Comparison of ENCODE assay signal across 23 cellular contexts in the genomic region with DNA sequence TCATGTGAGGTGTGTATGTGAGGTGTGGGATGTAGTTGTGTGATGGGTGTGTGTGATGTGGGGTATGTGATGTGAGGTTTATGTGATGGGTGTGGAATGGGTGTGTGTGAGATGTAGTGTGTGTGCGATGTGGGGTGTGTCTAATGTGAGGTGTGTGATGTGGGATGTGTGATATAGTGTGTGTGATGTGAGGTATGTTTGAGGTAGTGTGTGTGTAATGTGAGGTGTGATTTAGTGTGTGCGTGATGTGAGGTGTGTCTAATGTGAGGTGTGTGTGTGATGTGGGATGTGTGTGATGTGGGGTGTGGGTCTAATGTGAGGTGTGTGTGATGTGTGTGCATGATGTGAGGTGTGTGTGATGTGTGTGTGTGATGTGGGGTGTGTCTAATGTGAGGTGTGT. TPM values are rescaled to one million over a fixed set of nuclear protein-coding genes. Genes with fewer than 3 reads are reported as not detected.
A peak's percentile ranks its signal among the peaks of the same experiment; 100 is the strongest.
DNase-seq lines count a peak whose midpoint lies in the region; ATAC-seq, FAIRE-seq and TF ChIP-seq lines count a peak whose summit lies in the region.
"Had no signal": no experiment of that assay in that cellular context is flagged by ENCODE, and none has a peak within 500 bp of the region (broad histone marks: within the 10 kb centered on the region; RNA-seq: fewer than 3 reads in every experiment).

No MANE protein-coding gene starts in this region.

- no peaks in the 10 kb centered on the region for H4K20me1 ChIP-seq in HepG2 (ENCODE audit: insufficient read depth, low read length)

- intact Hi-C loops in HepG2 (cut with micrococcal nuclease; ENCODE audit: unreplicated experiment) (no loop called here), right lobe of liver (cut with DNase I) (no loop called here), kidney (cut with DNase I) (no loop called here)

- in situ Hi-C loops in HepG2 (cut with HindIII; ENCODE audit: extremely low pct_ligation_motif_present, low pct_unique_long_range_greater_than_20kb), result no loop called here

- H3K27me3 ChIP-seq in HepG2 (ENCODE audit: control insufficient read depth in 1 of 2, insufficient read depth in 2 of 2, low read length in 2 of 2), result peaks cover 6 to 24% of the 10 kb centered on the region in 2 experiments; a peak in 4 of 5 replicates
- H3K27me3 ChIP-seq in right lobe of liver, result no peaks in the 10 kb centered on the region
- no peaks in the 10 kb centered on the region for H3K27me3 ChIP-seq in trophoblast cell (ENCODE audit: insufficient read depth, low read length)
- H3K27me3 ChIP-seq: BE2C had no signal

- H3K36me3 ChIP-seq in HepG2 (replicated peaks in 1 of 2; ENCODE audit: control insufficient read depth in 1 of 2, insufficient read depth in 2 of 2, low read length in 2 of 2) (no peaks in the 10 kb centered on the region), right lobe of liver (no peaks in the 10 kb centered on the region), kidney (ENCODE audit: control insufficient read depth in 1 of 2, insufficient read depth in 2 of 2, low read length in 2 of 2) (no peaks in the 10 kb centered on the region), trophoblast cell (ENCODE audit: control insufficient read depth in 1 of 2, insufficient read depth in 2 of 2, low read length in 2 of 2) (no peaks in the 10 kb centered on the region)
- H3K36me3 ChIP-seq: BE2C; BLaER1 treated with 17β-estradiol and CSF1 and Interleukin-3, amounts not matched to agents 10 nM and 100 nM; HAP-1 had no signal

- no peak for TF ChIP-seq CTCF in HepG2 (CRISPR knock-in tag; IDR thresholded peaks at IDR 0.05)
- no peak for TF ChIP-seq CTCF in right lobe of liver (IDR thresholded peaks at IDR 0.05)
- TF ChIP-seq CTCF in kidney (IDR thresholded peaks at IDR 0.05; ENCODE audit: borderline replicate concordance, extremely low read depth, insufficient read depth), result no peak

- H3K4me3 ChIP-seq in HepG2 (replicated peaks in 1 of 3; ENCODE audit: insufficient read depth in 1 of 3, low read depth in 2 of 3, low read length in 3 of 3) (no peak overlapping the region), right lobe of liver (no peak overlapping the region), kidney (ENCODE audit: low read length in 2 of 2) (no peak overlapping the region), trophoblast cell (ENCODE audit: low read depth, low read length) (peak overlapping the region; percentile 3)
- H3K4me3 ChIP-seq: A549; BLaER1 treated with 17β-estradiol and CSF1 and Interleukin-3, amounts not matched to agents 10 nM and 100 nM; GM23338; HAP-1 had no signal

- H3K79me1 ChIP-seq in trophoblast cell (ENCODE audit: low read length), result no peaks in the 10 kb centered on the region

- no peak overlapping the region for H3K18ac ChIP-seq in trophoblast cell (ENCODE audit: low read length)

- H3K14ac ChIP-seq in trophoblast cell (ENCODE audit: low read length), result no peak overlapping the region

- H3K79me2 ChIP-seq in HepG2 (ENCODE audit: insufficient read depth, low read length) (no peaks in the 10 kb centered on the region), trophoblast cell (ENCODE audit: control insufficient read depth, insufficient read depth, low read length, poor library complexity) (no peaks in the 10 kb centered on the region)

- ATAC-seq in HepG2 (no peak), right lobe of liver (no peak)
- ATAC-seq: A549, GM23338 had no signal

- H3K27ac ChIP-seq in HepG2 (ENCODE audit: extremely low read length, insufficient read depth, low read length), result no peak overlapping the region
- no peak overlapping the region for H3K27ac ChIP-seq in right lobe of liver
- no peak overlapping the region for H3K27ac ChIP-seq in kidney (ENCODE audit: low read depth in 2 of 2, low read length in 2 of 2)
- H3K27ac ChIP-seq in trophoblast cell (ENCODE audit: low read depth, low read length), result no peak overlapping the region
- H3K27ac ChIP-seq: 22Rv1; A549; BLaER1 treated with 17β-estradiol and CSF1 and Interleukin-3, amounts not matched to agents 10 nM and 100 nM had no signal

- no peak overlapping the region for H4K8ac ChIP-seq in trophoblast cell (ENCODE audit: low read depth, low read length)

- FAIRE-seq in HepG2 (lab: Jason Lieb, UNC) (no peak), kidney (lab: Jason Lieb, UNC) (no peak)
- FAIRE-seq: A549, D721Med, GM12891, GM18507, H54 had no signal

- no peak overlapping the region for H2BK12ac ChIP-seq in trophoblast cell (ENCODE audit: low read length)

- no peak for TF ChIP-seq RAD21 in HepG2 (CRISPR knock-in tag; IDR thresholded peaks at IDR 0.05)

- no peak overlapping the region for H2BK5ac ChIP-seq in trophoblast cell (ENCODE audit: low read depth, low read length, poor library complexity)

- H2AFZ ChIP-seq in HepG2 (ENCODE audit: low read length), result no peak overlapping the region
- H2AFZ ChIP-seq in trophoblast cell (ENCODE audit: insufficient read depth, low read length, poor library complexity), result no peak overlapping the region
- H2AFZ ChIP-seq: GM23338 had no signal

- TF ChIP-seq EP300 in HepG2 (IDR thresholded peaks at IDR 0.05; ENCODE audit: low read depth in 2 of 2, low read length in 2 of 2), result no peak
- TF ChIP-seq EP300 in HepG2 (CRISPR knock-in tag; IDR thresholded peaks at IDR 0.05; ENCODE audit: borderline replicate concordance), result no peak

- no peak overlapping the region for H3K4ac ChIP-seq in trophoblast cell (ENCODE audit: low read depth, low read length)

- no peak overlapping the region for H2AK5ac ChIP-seq in trophoblast cell (ENCODE audit: low read length)

- no peaks in the 10 kb centered on the region for H3K9me3 ChIP-seq in HepG2 (ENCODE audit: low read length)
- no peaks in the 10 kb centered on the region for H3K9me3 ChIP-seq in right lobe of liver
- no peaks in the 10 kb centered on the region for H3K9me3 ChIP-seq in kidney (ENCODE audit: control insufficient read depth in 1 of 2, low read length in 2 of 2)
- peaks cover 14% of the 10 kb centered on the region for H3K9me3 ChIP-seq in trophoblast cell (ENCODE audit: insufficient read depth, low read depth, low read length)
- H3K9me3 ChIP-seq: A549; BLaER1 treated with 17β-estradiol and CSF1 and Interleukin-3, amounts not matched to agents 10 nM and 100 nM; HAP-1 had no signal

- H3K9ac ChIP-seq in HepG2 (ENCODE audit: insufficient read depth, low read depth, low read length) (no peak overlapping the region), kidney (ENCODE audit: low read length in 2 of 2) (no peak overlapping the region), trophoblast cell (ENCODE audit: low read length) (no peak overlapping the region)
- H3K9ac ChIP-seq: BLaER1 treated with 17β-estradiol and CSF1 and Interleukin-3, amounts not matched to agents 10 nM and 100 nM had no signal

- BruUV-seq in HepG2 (replicated peaks; lab: Mats Ljungman, UMichigan), result no TSS peak

- H4K12ac ChIP-seq in trophoblast cell (ENCODE audit: low read depth, low read length), result no peak overlapping the region

- no peak for DNase-seq in HepG2 (ENCODE audit: low spot score)
- no peak for DNase-seq in right lobe of liver
- DNase-seq in kidney, result peak; percentile 1
- DNase-seq in trophoblast cell, result no peak
- DNase-seq in NCI-H748 (lab: John Stamatoyannopoulos, UW; ENCODE audit: unreplicated experiment), result no peak
- no peak for DNase-seq in SW480 (ENCODE audit: low spot score)
- DNase-seq: ACHN; AML-193; BE2C; CD4-positive, alpha-beta T cell; CD8-positive, alpha-beta memory T cell; DMS53; DMS79 treated with DMSO at 0.1 percent for 48 hours; GF-D8 had no signal

- no peak overlapping the region for H2BK120ac ChIP-seq in trophoblast cell (ENCODE audit: insufficient read depth, low read length, poor library complexity)

- CTCF ChIA-PET in HepG2 (lab: Yijun Ruan, JAX; ENCODE audit: low intra/inter-chr PET ratio, low total read pairs), result no interaction called here

- TF ChIP-seq POLR2A in HepG2 (IDR thresholded peaks at IDR 0.05; ENCODE audit: insufficient read depth in 1 of 2, low read depth in 2 of 2, low read length in 2 of 2), result no peak
- no peak for TF ChIP-seq POLR2A in right lobe of liver (IDR thresholded peaks at IDR 0.05)

- no peaks in the 10 kb centered on the region for H3K4me1 ChIP-seq in HepG2 (ENCODE audit: insufficient read depth, low read length)
- no peaks in the 10 kb centered on the region for H3K4me1 ChIP-seq in right lobe of liver
- no peaks in the 10 kb centered on the region for H3K4me1 ChIP-seq in kidney (ENCODE audit: control insufficient read depth in 1 of 2, insufficient read depth in 1 of 2, low read depth in 1 of 2, low read length in 2 of 2)
- H3K4me1 ChIP-seq in trophoblast cell (ENCODE audit: control insufficient read depth in 1 of 2, insufficient read depth in 2 of 2, low read length in 2 of 2), result peaks cover 0 to 3% of the 10 kb centered on the region in 2 experiments
- H3K4me1 ChIP-seq: A549, BE2C, HAP-1 had no signal

- POLR2A ChIA-PET in HepG2 (lab: Yijun Ruan, JAX), result no interaction called here

- H3K23ac ChIP-seq in trophoblast cell (ENCODE audit: low read length), result peak overlapping the region; percentile 28

- H4K91ac ChIP-seq in trophoblast cell (ENCODE audit: low read depth, low read length), result no peak overlapping the region

- 68% methylated on average over 2 of the region's 2 CpGs for WGBS in HepG2 (ENCODE audit: low lambda C conversion rate)
- 100% methylated on average over 2 of the region's 2 CpGs for WGBS in right lobe of liver (ENCODE audit: insufficient coverage, low coverage, low lambda C conversion rate, missing lambda C conversion rate)
- 100% methylated on average over 2 of the region's 2 CpGs for WGBS in trophoblast cell (ENCODE audit: extremely low coverage, insufficient coverage, insufficient read length)

- no peak overlapping the region for H3K4me2 ChIP-seq in HepG2 (ENCODE audit: low read depth, low read length)
- H3K4me2 ChIP-seq in trophoblast cell (ENCODE audit: low read length), result no peak overlapping the region
- H3K4me2 ChIP-seq: A549; BLaER1 treated with 17β-estradiol and CSF1 and Interleukin-3, amounts not matched to agents 10 nM and 100 nM; GM23338 had no signal

RNA-seq across cellular contexts. Expression of a gene that starts 55.3 kb away (rescaled TPM):
- total RNA-seq in HepG2 (2016; rRNA removed; fragmentation: Illumina TruSeq; extraction: Trizol), result 0.11 TPM in 1 of 2 replicates, not detected in the other
- total RNA-seq in HepG2 (2016; cell fraction: cytosol; rRNA removed; fragmentation: Illumina TruSeq; extraction: Trizol; ENCODE audit: low read depth), result 0.18 and 0.20 TPM in 2 replicates
- total RNA-seq in HepG2 (2016; cell fraction: insoluble cytoplasmic fraction; rRNA removed; fragmentation: Illumina TruSeq; extraction: Trizol), result not detected in 2 replicates
- 0.21 and 0.25 TPM in 2 replicates for total RNA-seq in HepG2 (2016; cell fraction: membrane; rRNA removed; fragmentation: Illumina TruSeq; extraction: Trizol)
- not detected in 2 replicates for total RNA-seq in HepG2 (2016; cell fraction: nucleus; rRNA removed; fragmentation: Illumina TruSeq; extraction: Trizol)
- polyA plus RNA-seq in HepG2 (2011; rRNA removed), result 0.08 and 0.09 TPM in 2 replicates
- 0.10 and 0.34 TPM in 2 replicates for polyA plus RNA-seq in HepG2 (2011; cell fraction: cytosol; rRNA removed)
- 0.21 TPM in 1 of 2 replicates, not detected in the other for polyA plus RNA-seq in HepG2 (2011; cell fraction: nucleus; rRNA removed)
- polyA plus RNA-seq in HepG2 (2012), result 0.09 TPM in 1 of 2 replicates, not detected in the other
- polyA plus RNA-seq in HepG2 (2016; cell fraction: cytosol; fragmentation: Illumina TruSeq; extraction: Trizol; ENCODE audit: low read depth), result 0.21 and 0.36 TPM in 2 replicates
- not detected in 2 replicates for polyA plus RNA-seq in HepG2 (2016; cell fraction: insoluble cytoplasmic fraction; fragmentation: Illumina TruSeq; extraction: Trizol; ENCODE audit: low read depth)
- 0.12 TPM in 1 of 2 replicates, not detected in the other for polyA plus RNA-seq in HepG2 (2016; cell fraction: membrane; fragmentation: Illumina TruSeq; extraction: Trizol; ENCODE audit: low read depth)
- not detected in 2 replicates for polyA plus RNA-seq in HepG2 (2016; cell fraction: nucleus; fragmentation: Illumina TruSeq; extraction: Trizol; ENCODE audit: insufficient read depth, low read depth)
- 0.32 and 4.4 TPM in 2 replicates for polyA minus RNA-seq in HepG2 (2011; rRNA and poly(A)+ RNA removed; ENCODE audit: low replicate concordance)
- not detected in 2 replicates for polyA minus RNA-seq in HepG2 (2011; cell fraction: cytosol; rRNA and poly(A)+ RNA removed)
- 0.37 and 0.39 TPM in 2 replicates for polyA minus RNA-seq in HepG2 (2011; cell fraction: nucleus; rRNA and poly(A)+ RNA removed)
- under 1 TPM in 3 of 6 experiments, not detected in 3; 0.15 to 0.56 (median 0.18) TPM for total RNA-seq in right lobe of liver
- total RNA-seq in kidney, result 1.4 TPM
- 0.56 TPM for polyA plus RNA-seq in kidney (ENCODE audit: insufficient read depth, low read depth, low replicate concordance)
- 26.0 and 27.7 TPM in 2 replicates for polyA plus RNA-seq in trophoblast cell (2013)
- total RNA-seq: CD4-positive, alpha-beta T cell; CD8-positive, alpha-beta memory T cell had no signal
- polyA plus RNA-seq: CD8-positive, alpha-beta memory T cell had no signal
